Comparison of ENCODE assay signal across 1 cellular context in the genomic region with DNA sequence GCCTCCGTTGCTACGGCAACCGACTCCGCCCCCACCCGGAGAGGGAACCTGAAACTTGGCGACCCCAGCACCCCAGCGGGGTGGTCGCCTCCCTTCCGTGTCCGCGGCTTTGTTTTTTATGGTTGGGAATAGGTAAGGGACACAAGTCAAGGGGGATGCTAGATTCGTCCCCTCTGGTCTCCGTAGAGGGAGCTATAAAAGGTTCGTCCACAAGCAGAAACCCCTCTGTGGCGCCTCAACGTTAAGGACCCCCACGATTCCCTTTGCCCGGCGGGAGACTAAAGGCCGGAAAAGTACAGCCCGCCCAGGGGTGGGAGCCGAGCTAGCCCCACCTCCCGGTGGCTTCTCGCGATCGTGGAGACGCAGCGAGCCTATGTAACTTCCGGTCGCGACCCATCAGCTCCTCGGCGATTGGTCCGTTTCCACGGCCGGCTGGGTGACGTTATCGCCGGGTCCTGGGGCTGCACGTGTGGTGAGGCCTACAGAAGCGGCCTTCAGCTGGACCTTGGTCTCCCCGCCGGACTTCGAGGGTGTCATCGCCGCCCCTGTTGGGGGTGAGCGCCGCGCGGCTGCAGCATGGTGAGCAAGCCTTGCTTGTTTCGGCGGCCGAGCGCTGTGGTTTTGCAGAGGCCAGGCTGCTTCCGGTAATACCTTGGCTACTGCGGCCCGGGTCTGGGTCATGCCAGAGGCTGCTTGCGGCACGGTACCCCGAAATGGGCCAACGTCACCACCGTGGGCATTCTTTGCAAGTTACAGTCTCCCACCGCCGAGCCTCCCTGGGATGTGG.
TF ChIP-seq lines count a peak whose summit lies in the region.

A gene with protein sequence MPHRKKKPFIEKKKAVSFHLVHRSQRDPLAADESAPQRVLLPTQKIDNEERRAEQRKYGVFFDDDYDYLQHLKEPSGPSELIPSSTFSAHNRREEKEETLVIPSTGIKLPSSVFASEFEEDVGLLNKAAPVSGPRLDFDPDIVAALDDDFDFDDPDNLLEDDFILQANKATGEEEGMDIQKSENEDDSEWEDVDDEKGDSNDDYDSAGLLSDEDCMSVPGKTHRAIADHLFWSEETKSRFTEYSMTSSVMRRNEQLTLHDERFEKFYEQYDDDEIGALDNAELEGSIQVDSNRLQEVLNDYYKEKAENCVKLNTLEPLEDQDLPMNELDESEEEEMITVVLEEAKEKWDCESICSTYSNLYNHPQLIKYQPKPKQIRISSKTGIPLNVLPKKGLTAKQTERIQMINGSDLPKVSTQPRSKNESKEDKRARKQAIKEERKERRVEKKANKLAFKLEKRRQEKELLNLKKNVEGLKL (plus strand): TSS at position 437 of the 787 bp plus-strand sequence. CDS start 140 bp downstream, at position 577.

TF ChIP-seq in HEK293, 187 proteins besides CTCF, POLR2A, EP300 and RAD21 (continued from another document and continues in another):
- TF ChIP-seq, protein P1, sequence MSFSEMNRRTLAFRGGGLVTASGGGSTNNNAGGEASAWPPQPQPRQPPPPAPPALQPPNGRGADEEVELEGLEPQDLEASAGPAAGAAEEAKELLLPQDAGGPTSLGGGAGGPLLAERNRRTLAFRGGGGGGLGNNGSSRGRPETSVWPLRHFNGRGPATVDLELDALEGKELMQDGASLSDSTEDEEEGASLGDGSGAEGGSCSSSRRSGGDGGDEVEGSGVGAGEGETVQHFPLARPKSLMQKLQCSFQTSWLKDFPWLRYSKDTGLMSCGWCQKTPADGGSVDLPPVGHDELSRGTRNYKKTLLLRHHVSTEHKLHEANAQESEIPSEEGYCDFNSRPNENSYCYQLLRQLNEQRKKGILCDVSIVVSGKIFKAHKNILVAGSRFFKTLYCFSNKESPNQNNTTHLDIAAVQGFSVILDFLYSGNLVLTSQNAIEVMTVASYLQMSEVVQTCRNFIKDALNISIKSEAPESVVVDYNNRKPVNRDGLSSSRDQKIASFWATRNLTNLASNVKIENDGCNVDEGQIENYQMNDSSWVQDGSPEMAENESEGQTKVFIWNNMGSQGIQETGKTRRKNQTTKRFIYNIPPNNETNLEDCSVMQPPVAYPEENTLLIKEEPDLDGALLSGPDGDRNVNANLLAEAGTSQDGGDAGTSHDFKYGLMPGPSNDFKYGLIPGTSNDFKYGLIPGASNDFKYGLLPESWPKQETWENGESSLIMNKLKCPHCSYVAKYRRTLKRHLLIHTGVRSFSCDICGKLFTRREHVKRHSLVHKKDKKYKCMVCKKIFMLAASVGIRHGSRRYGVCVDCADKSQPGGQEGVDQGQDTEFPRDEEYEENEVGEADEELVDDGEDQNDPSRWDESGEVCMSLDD (tag by site-specific recombination; IDR thresholded peaks at IDR 0.05), result peak; percentile 98
- TF ChIP-seq ZNF571 (tag by site-specific recombination; IDR thresholded peaks at IDR 0.05) (no peak), ZFP3 (tag by site-specific recombination; IDR thresholded peaks at IDR 0.05; ENCODE audit: low read depth) (no peak), ZNF664 (tag by site-specific recombination; IDR thresholded peaks at IDR 0.05) (no peak), ZNF416 (tag by site-specific recombination; IDR thresholded peaks at IDR 0.05) (no peak), ZNF621 (tag by site-specific recombination; IDR thresholded peaks at IDR 0.05) (no peak), ZNF624 (tag by site-specific recombination; IDR thresholded peaks at IDR 0.05) (no peak), ZNF658 (tag by site-specific recombination; IDR thresholded peaks at IDR 0.05) (no peak), ZFHX2 (tag by site-specific recombination; conservative IDR thresholded peaks at IDR 0.05) (0 out of 2 replicates have a peak, but pooled peaks have one; percentile 6), KLF16 (tag by site-specific recombination; IDR thresholded peaks at IDR 0.05) (peak; percentile 77; the same call in 1 of the 2 replicates), KLF1 (tag by site-specific recombination; IDR thresholded peaks at IDR 0.05) (0 out of 2 replicates have a peak, but pooled peaks have one; percentile 18), ZNF707 (tag by site-specific recombination; IDR thresholded peaks at IDR 0.05) (no peak), ZNF169 (tag by site-specific recombination; IDR thresholded peaks at IDR 0.05) (no peak), WT1 (tag by site-specific recombination; IDR thresholded peaks at IDR 0.05) (peak; percentile 68), KLF10 (tag by site-specific recombination; IDR thresholded peaks at IDR 0.05) (0 out of 2 replicates have a peak, but pooled peaks have one; percentile 52), FEZF1 (tag by site-specific recombination; IDR thresholded peaks at IDR 0.05) (no peak), ZBTB17 (tag by site-specific recombination; IDR thresholded peaks at IDR 0.05) (peak; percentile 74), SP7 (tag by site-specific recombination; IDR thresholded peaks at IDR 0.05) (peak; percentile 79), ZNF654 (tag by site-specific recombination; IDR thresholded peaks at IDR 0.05; ENCODE audit: low read depth) (no peak), ZNF747 (tag by site-specific recombination; IDR thresholded peaks at IDR 0.05) (no peak), ZNF221 (tag by site-specific recombination; IDR thresholded peaks at IDR 0.05; ENCODE audit: borderline replicate concordance) (no peak), SALL2 (tag by site-specific recombination; IDR thresholded peaks at IDR 0.05; ENCODE audit: borderline replicate concordance) (no peak), ZNF423 (tag by site-specific recombination; IDR thresholded peaks at IDR 0.05) (peak; percentile 83), MEIS1 (CRISPR knock-in tag; IDR thresholded peaks at IDR 0.05; ENCODE audit: borderline replicate concordance) (peak; percentile 46; the same call in 1 of the 2 replicates), ZNF266 (tag by site-specific recombination; IDR thresholded peaks at IDR 0.05; ENCODE audit: low read depth) (no peak), ZNF561 (tag by site-specific recombination; IDR thresholded peaks at IDR 0.05; ENCODE audit: borderline replicate concordance) (peak; percentile 96), HOXA7 (CRISPR knock-in tag; IDR thresholded peaks at IDR 0.05; ENCODE audit: borderline replicate concordance) (peak; percentile 61; the same call in 1 of the 2 replicates), ZNF600 (tag by site-specific recombination; IDR thresholded peaks at IDR 0.05) (0 out of 2 replicates have a peak, but pooled peaks have one; percentile 29), ZNF544 (tag by site-specific recombination; IDR thresholded peaks at IDR 0.05) (no peak), ZNF843 (tag by site-specific recombination; IDR thresholded peaks at IDR 0.05) (peak; percentile 58)
- TF ChIP-seq, protein P2, sequence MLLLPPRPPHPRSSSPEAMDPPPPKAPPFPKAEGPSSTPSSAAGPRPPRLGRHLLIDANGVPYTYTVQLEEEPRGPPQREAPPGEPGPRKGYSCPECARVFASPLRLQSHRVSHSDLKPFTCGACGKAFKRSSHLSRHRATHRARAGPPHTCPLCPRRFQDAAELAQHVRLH (tag by site-specific recombination; IDR thresholded peaks at IDR 0.05), result peak; percentile 96
- TF ChIP-seq, protein P3, sequence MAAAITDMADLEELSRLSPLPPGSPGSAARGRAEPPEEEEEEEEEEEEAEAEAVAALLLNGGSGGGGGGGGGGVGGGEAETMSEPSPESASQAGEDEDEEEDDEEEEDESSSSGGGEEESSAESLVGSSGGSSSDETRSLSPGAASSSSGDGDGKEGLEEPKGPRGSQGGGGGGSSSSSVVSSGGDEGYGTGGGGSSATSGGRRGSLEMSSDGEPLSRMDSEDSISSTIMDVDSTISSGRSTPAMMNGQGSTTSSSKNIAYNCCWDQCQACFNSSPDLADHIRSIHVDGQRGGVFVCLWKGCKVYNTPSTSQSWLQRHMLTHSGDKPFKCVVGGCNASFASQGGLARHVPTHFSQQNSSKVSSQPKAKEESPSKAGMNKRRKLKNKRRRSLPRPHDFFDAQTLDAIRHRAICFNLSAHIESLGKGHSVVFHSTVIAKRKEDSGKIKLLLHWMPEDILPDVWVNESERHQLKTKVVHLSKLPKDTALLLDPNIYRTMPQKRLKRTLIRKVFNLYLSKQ (tag by site-specific recombination; IDR thresholded peaks at IDR 0.05; ENCODE audit: borderline replicate concordance), result no peak
- TF ChIP-seq, protein P4, sequence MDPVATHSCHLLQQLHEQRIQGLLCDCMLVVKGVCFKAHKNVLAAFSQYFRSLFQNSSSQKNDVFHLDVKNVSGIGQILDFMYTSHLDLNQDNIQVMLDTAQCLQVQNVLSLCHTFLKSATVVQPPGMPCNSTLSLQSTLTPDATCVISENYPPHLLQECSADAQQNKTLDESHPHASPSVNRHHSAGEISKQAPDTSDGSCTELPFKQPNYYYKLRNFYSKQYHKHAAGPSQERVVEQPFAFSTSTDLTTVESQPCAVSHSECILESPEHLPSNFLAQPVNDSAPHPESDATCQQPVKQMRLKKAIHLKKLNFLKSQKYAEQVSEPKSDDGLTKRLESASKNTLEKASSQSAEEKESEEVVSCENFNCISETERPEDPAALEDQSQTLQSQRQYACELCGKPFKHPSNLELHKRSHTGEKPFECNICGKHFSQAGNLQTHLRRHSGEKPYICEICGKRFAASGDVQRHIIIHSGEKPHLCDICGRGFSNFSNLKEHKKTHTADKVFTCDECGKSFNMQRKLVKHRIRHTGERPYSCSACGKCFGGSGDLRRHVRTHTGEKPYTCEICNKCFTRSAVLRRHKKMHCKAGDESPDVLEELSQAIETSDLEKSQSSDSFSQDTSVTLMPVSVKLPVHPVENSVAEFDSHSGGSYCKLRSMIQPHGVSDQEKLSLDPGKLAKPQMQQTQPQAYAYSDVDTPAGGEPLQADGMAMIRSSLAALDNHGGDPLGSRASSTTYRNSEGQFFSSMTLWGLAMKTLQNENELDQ (tag by site-specific recombination; IDR thresholded peaks at IDR 0.05; ENCODE audit: low read depth), result no peak
- TF ChIP-seq, protein P5, sequence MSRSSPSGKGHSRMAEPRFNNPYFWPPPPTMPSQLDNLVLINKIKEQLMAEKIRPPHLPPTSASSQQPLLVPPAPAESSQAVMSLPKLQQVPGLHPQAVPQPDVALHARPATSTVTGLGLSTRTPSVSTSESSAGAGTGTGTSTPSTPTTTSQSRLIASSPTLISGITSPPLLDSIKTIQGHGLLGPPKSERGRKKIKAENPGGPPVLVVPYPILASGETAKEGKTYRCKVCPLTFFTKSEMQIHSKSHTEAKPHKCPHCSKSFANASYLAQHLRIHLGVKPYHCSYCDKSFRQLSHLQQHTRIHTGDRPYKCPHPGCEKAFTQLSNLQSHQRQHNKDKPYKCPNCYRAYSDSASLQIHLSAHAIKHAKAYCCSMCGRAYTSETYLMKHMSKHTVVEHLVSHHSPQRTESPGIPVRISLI (tag by site-specific recombination; IDR thresholded peaks at IDR 0.05), result no peak
- TF ChIP-seq, protein P6, sequence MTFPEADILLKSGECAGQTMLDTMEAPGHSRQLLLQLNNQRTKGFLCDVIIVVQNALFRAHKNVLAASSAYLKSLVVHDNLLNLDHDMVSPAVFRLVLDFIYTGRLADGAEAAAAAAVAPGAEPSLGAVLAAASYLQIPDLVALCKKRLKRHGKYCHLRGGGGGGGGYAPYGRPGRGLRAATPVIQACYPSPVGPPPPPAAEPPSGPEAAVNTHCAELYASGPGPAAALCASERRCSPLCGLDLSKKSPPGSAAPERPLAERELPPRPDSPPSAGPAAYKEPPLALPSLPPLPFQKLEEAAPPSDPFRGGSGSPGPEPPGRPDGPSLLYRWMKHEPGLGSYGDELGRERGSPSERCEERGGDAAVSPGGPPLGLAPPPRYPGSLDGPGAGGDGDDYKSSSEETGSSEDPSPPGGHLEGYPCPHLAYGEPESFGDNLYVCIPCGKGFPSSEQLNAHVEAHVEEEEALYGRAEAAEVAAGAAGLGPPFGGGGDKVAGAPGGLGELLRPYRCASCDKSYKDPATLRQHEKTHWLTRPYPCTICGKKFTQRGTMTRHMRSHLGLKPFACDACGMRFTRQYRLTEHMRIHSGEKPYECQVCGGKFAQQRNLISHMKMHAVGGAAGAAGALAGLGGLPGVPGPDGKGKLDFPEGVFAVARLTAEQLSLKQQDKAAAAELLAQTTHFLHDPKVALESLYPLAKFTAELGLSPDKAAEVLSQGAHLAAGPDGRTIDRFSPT (tag by site-specific recombination; IDR thresholded peaks at IDR 0.05), result no peak
- TF ChIP-seq, protein P7, sequence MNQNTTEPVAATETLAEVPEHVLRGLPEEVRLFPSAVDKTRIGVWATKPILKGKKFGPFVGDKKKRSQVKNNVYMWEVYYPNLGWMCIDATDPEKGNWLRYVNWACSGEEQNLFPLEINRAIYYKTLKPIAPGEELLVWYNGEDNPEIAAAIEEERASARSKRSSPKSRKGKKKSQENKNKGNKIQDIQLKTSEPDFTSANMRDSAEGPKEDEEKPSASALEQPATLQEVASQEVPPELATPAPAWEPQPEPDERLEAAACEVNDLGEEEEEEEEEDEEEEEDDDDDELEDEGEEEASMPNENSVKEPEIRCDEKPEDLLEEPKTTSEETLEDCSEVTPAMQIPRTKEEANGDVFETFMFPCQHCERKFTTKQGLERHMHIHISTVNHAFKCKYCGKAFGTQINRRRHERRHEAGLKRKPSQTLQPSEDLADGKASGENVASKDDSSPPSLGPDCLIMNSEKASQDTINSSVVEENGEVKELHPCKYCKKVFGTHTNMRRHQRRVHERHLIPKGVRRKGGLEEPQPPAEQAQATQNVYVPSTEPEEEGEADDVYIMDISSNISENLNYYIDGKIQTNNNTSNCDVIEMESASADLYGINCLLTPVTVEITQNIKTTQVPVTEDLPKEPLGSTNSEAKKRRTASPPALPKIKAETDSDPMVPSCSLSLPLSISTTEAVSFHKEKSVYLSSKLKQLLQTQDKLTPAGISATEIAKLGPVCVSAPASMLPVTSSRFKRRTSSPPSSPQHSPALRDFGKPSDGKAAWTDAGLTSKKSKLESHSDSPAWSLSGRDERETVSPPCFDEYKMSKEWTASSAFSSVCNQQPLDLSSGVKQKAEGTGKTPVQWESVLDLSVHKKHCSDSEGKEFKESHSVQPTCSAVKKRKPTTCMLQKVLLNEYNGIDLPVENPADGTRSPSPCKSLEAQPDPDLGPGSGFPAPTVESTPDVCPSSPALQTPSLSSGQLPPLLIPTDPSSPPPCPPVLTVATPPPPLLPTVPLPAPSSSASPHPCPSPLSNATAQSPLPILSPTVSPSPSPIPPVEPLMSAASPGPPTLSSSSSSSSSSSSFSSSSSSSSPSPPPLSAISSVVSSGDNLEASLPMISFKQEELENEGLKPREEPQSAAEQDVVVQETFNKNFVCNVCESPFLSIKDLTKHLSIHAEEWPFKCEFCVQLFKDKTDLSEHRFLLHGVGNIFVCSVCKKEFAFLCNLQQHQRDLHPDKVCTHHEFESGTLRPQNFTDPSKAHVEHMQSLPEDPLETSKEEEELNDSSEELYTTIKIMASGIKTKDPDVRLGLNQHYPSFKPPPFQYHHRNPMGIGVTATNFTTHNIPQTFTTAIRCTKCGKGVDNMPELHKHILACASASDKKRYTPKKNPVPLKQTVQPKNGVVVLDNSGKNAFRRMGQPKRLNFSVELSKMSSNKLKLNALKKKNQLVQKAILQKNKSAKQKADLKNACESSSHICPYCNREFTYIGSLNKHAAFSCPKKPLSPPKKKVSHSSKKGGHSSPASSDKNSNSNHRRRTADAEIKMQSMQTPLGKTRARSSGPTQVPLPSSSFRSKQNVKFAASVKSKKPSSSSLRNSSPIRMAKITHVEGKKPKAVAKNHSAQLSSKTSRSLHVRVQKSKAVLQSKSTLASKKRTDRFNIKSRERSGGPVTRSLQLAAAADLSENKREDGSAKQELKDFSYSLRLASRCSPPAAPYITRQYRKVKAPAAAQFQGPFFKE (tag by site-specific recombination; IDR thresholded peaks at IDR 0.05; ENCODE audit: borderline replicate concordance), result no peak
- TF ChIP-seq, protein P8, sequence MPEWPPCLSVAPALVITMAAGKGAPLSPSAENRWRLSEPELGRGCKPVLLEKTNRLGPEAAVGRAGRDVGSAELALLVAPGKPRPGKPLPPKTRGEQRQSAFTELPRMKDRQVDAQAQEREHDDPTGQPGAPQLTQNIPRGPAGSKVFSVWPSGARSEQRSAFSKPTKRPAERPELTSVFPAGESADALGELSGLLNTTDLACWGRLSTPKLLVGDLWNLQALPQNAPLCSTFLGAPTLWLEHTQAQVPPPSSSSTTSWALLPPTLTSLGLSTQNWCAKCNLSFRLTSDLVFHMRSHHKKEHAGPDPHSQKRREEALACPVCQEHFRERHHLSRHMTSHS (tag by site-specific recombination; IDR thresholded peaks at IDR 0.05), result no peak
